ENCODE assay signal across 8 cellular contexts in genomic region chr7:74890158-74891123, GRCh38. TPM values are rescaled to one million over a fixed set of nuclear protein-coding genes. Genes with fewer than 3 reads are reported as not detected.
DNase-seq lines count a peak whose midpoint lies in the region; ATAC-seq and TF ChIP-seq lines count a peak whose summit lies in the region.
"Not testable (repeated sequence)": the region's sequence is repeated elsewhere in the genome, so short reads cannot be mapped to it uniquely, and the experiment has no call there.

No MANE protein-coding gene starts in this region.

- not testable (repeated sequence) for H3K27me3 ChIP-seq in HAP-1 (ENCODE audit: low read depth)

- H3K36me3 Mint-ChIP-seq in naive thymus-derived CD8-positive, alpha-beta T cell = not testable (repeated sequence)

- TF ChIP-seq CTCF in fibroblast of mammary gland (conservative IDR thresholded peaks at IDR 0.05; ENCODE audit: control insufficient read depth, insufficient read depth, low read depth, low read length) = not testable (repeated sequence)

- POLR2A ChIA-PET in naive thymus-derived CD8-positive, alpha-beta T cell (lab: Charles Lee) = not testable (repeated sequence)

- not testable (repeated sequence) for H3K27me3 Mint-ChIP-seq in naive thymus-derived CD8-positive, alpha-beta T cell

- H3K9me3 Mint-ChIP-seq in naive thymus-derived CD8-positive, alpha-beta T cell = not testable (repeated sequence)

- peak; percentile 50 for DNase-seq in DMS153 (lab: John Stamatoyannopoulos, UW)
- DNase-seq in HAP-1 (ENCODE audit: low spot score in 2 of 2) = peak; percentile 64 to 92
- DNase-seq in MV-4-11 (lab: John Stamatoyannopoulos, UW) = peak; percentile 80
- peak; percentile 51 for DNase-seq in SHP77 treated with DMSO at 0.1 percent for 48 hours (lab: John Stamatoyannopoulos, UW)
- peak; percentile 74 for DNase-seq in activated T-helper 9 cell treated with anti-CD3 and anti-CD28 coated beads, Interleukin-2, amount 50 U/mL, for 16 hours (ENCODE audit: low read depth)
- DNase-seq in fibroblast of mammary gland (ENCODE audit: low read depth) = peak; percentile 75
- peak; percentile 64 to 90 (median 78) for DNase-seq in naive thymus-derived CD8-positive, alpha-beta T cell
- peak; percentile 66 for DNase-seq in stimulated activated CD8-positive, alpha-beta memory T cell treated with anti-CD3 and anti-CD28 coated beads, Interleukin-4, amount 100 ng/mL, for 24 hours (ENCODE audit: low read depth)

- not testable (repeated sequence) for H3K9me3 ChIP-seq in HAP-1

- H3K4me1 Mint-ChIP-seq in naive thymus-derived CD8-positive, alpha-beta T cell = not testable (repeated sequence)

- H3K4me3 Mint-ChIP-seq in naive thymus-derived CD8-positive, alpha-beta T cell = peak overlapping the region; percentile 73 to 88 (median 80)

- H3K27ac Mint-ChIP-seq in naive thymus-derived CD8-positive, alpha-beta T cell = peak overlapping the region in 9 of 10 donors; percentile 71 to 96 (median 87)

- not testable (repeated sequence) for H3K4me1 ChIP-seq in HAP-1

- peak; percentile 79 to 81 for ATAC-seq in naive thymus-derived CD8-positive, alpha-beta T cell

- H3K4me3 ChIP-seq in HAP-1 (peak overlapping the region; percentile 83), fibroblast of mammary gland (ENCODE audit: control insufficient read depth, low read depth, low read length) (peak overlapping the region; percentile 55)

- H3K36me3 ChIP-seq in HAP-1 (replicated peaks) = not testable (repeated sequence)

- in situ Hi-C loops in HAP-1 (cut with MboI; ENCODE audit: low sequenced_read_pairs) = not testable (repeated sequence)

RNA-seq across cellular contexts. Expression of gene GTF2IRD2, which starts 39.0 kb away (rescaled TPM):
- total RNA-seq in naive thymus-derived CD8-positive, alpha-beta T cell = 10 to 100 TPM; 40.8 to 43.0 TPM
- polyA plus RNA-seq in naive thymus-derived CD8-positive, alpha-beta T cell = 10 to 100 TPM; 14.3 to 14.5 (median 14.4) TPM

Comparison
In these comparisons a context has a peak if more than half of its experiments do, and no peak if none do; other contexts are left out.
1. Peak in every context shown above with its lines: DNase-seq, ATAC-seq and H3K4me3 ChIP-seq.